In the genomic region with DNA sequence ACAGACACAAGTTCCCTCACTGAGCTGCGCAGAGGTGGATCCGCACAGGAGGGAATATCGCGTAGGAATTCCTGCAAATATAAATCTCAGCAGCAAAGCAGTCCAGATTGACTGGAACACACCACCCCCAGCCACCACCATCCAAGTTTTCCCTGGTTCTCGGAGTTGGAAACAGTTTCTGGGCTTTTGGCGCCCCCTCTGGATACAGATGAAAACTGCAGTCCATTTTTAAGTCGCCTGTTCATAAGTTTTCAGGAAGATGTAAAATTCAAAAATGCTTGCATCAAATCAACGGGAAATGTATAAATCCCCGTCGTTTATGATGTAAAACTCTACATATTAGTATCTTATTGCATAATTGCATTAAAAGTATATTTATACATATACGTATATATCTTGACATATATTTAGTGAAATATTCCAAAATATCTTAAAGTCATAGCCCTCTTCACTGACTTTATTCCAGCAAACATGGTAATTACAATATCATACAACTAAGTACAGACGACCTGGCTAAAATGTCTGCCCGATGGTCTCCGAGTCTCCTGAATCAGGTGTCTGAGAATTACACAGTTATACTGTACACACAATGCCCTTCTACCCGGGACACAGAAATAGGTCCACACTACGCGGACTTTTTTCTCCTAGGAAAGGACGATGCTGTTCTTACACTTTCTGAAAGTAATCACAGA, we compare ENCODE assay signal across 8 cellular contexts. TPM values are rescaled to one million over a fixed set of nuclear protein-coding genes. Genes with fewer than 3 reads are reported as not detected.
DNase-seq lines count a peak whose midpoint lies in the region; ATAC-seq and TF ChIP-seq lines count a peak whose summit lies in the region.

No MANE protein-coding gene starts in this region.

- ATAC-seq in heart right ventricle = peak in 4 of 8 donors; percentile 20 to 48 (median 32)

- WGBS in adrenal gland, 4 donors = 8 to 10% (median 10%) methylated on average over 14 to 18 of the region's 18 CpGs
- 5 to 6% methylated on average over 18 of the region's 18 CpGs for WGBS in heart right ventricle, 2 donors
- 16% methylated on average over 18 of the region's 18 CpGs for WGBS in prostate gland

- DNase-seq in AG10803 (ENCODE audit: low read depth) (peak; percentile 80), GM12864 (ENCODE audit: low read depth) (no peak), NCI-H2171 (lab: John Stamatoyannopoulos, UW) (peak; percentile 50), adrenal gland (peak; percentile 48 to 81 (median 67)), heart right ventricle (peak; percentile 36 to 78), prostate gland (ENCODE audit: low spot score) (peak; percentile 74), retina (no peak)
- DNase-seq in stimulated activated naive CD4-positive, alpha-beta T cell treated with Interleukin-2 at 50 U/mL for 16 hours (lab: John Stamatoyannopoulos, UW) = no peak

- H3K9me3 ChIP-seq in adrenal gland (replicated peaks in 1 of 3) (no peaks in the 10 kb centered on the region), heart right ventricle (no peaks in the 10 kb centered on the region), prostate gland (no peaks in the 10 kb centered on the region)

- TF ChIP-seq POLR2A in adrenal gland (IDR thresholded peaks at IDR 0.05) (no peak), prostate gland (IDR thresholded peaks at IDR 0.05) (no peak)

- TF ChIP-seq CTCF in AG10803 (conservative IDR thresholded peaks at IDR 0.05; ENCODE audit: low read length) (peak; percentile 93), GM12864 (IDR thresholded peaks at IDR 0.05; ENCODE audit: low read depth, low read length, missing control alignments) (peak; percentile 74), adrenal gland (IDR thresholded peaks at IDR 0.05) (peak; percentile 66 to 90 (median 77)), heart right ventricle (IDR thresholded peaks at IDR 0.05) (peak; percentile 70 to 92 (median 83)), prostate gland (IDR thresholded peaks at IDR 0.05) (peak; percentile 75 to 85 (median 84))

- H3K36me3 ChIP-seq in adrenal gland (replicated peaks in 1 of 2) = no peaks in the 10 kb centered on the region
- H3K36me3 ChIP-seq in heart right ventricle = peaks cover 0 to 11% (median 0%) of the 10 kb centered on the region in 9 donors
- no peaks in the 10 kb centered on the region for H3K36me3 ChIP-seq in prostate gland

- peaks cover 62% of the 10 kb centered on the region for H3K27me3 ChIP-seq in adrenal gland
- H3K27me3 ChIP-seq in heart right ventricle = peaks cover 0 to 86% (median 74%) of the 10 kb centered on the region in 7 donors
- no peaks in the 10 kb centered on the region for H3K27me3 ChIP-seq in prostate gland (replicated peaks; ENCODE audit: insufficient read depth)

- H3K4me1 ChIP-seq in adrenal gland (replicated peaks in 1 of 2) = peaks cover 4 to 28% of the 10 kb centered on the region in 2 donors
- H3K4me1 ChIP-seq in heart right ventricle = peaks cover 3 to 38% (median 30%) of the 10 kb centered on the region in 9 donors
- H3K4me1 ChIP-seq in prostate gland (replicated peaks) = peaks cover 3% of the 10 kb centered on the region

- intact Hi-C loops in adrenal gland (cut with DNase I) = loop anchor here in 1 of 2 donors (10.0 kb wide), 3 partner anchors 416 to 1474 kb away; no protein-coding TSS in a partner anchor
- intact Hi-C loops in heart right ventricle (cut with DNase I) = loop anchor here in 9 of 10 donors (5.0 to 10.0 kb wide), 10 partner anchors 151 to 1484 kb away; no protein-coding TSS in a partner anchor
- intact Hi-C loops in prostate gland (cut with DNase I) = loop anchor here (10.0 kb wide), 1 partner anchor 1344 kb away; no protein-coding TSS in a partner anchor

- H3K4me3 ChIP-seq in AG10803 (ENCODE audit: low read length) = peak overlapping the region; percentile 61
- no peak overlapping the region for H3K4me3 ChIP-seq in GM12864 (ENCODE audit: low read depth, low read length)
- H3K4me3 ChIP-seq in adrenal gland = no peak overlapping the region
- peak overlapping the region; percentile 27 to 80 (median 44) for H3K4me3 ChIP-seq in heart right ventricle
- peak overlapping the region in 1 of 2 donors; percentile 18 for H3K4me3 ChIP-seq in prostate gland

- H3K27ac ChIP-seq in adrenal gland (no peak overlapping the region), heart right ventricle (peak overlapping the region in 6 of 10 donors; percentile 7 to 94 (median 91)), prostate gland (no peak overlapping the region)

RNA-seq across cellular contexts. Expression of a gene that starts 2.1 kb away (rescaled TPM):
- total RNA-seq in adrenal gland = 1 to 10 TPM; 2.1 to 8.9 (median 5.5) TPM
- 1 to 10 TPM in 2 of 3 donors, under 1 TPM in 1; 0.95 to 3.5 (median 3.0) TPM for polyA plus RNA-seq in adrenal gland
- 10 to 100 TPM in 8 of 10 donors, 1 to 10 TPM in 2; 7.9 to 25.7 (median 12.8) TPM for total RNA-seq in heart right ventricle
- 10 to 100 TPM in 1 of 2 donors, 1 to 10 TPM in 1; 5.0 to 16.1 TPM for polyA plus RNA-seq in heart right ventricle
- 100 to 1,000 TPM in 1 of 2 donors, 10 to 100 TPM in 1; 92.8 to 204 TPM for total RNA-seq in prostate gland

Comparison
In these comparisons a context has a peak if more than half of its experiments do, and no peak if none do; other contexts are left out.
1. DNase-seq: peak in AG10803 (single experiment), NCI-H2171 (single experiment), adrenal gland (7 of 7), heart right ventricle (2 of 2) and prostate gland (single experiment); none in GM12864 (single experiment), retina (single experiment) and stimulated activated naive CD4-positive, alpha-beta T cell treated with Interleukin-2 at 50 U/mL for 16 hours (single experiment).
2. H3K4me3 ChIP-seq: peak in AG10803 (single experiment) and heart right ventricle (10 of 10); none in GM12864 (single experiment) and adrenal gland (0 of 4).
3. H3K27ac ChIP-seq: peak in heart right ventricle (6 of 10); none in adrenal gland (0 of 5) and prostate gland (0 of 2).
4. Peak in every context shown above with its lines, with median percentiles within 50 percentile points of each other: CTCF ChIP-seq.